Comparison of ENCODE assay signal across 10 cellular contexts in genomic region chr5:5014836-5015235, GRCh38.
A peak's percentile ranks its signal among the peaks of the same experiment; 100 is the strongest.
DNase-seq lines count a peak whose midpoint lies in the region; ATAC-seq, FAIRE-seq and TF ChIP-seq lines count a peak whose summit lies in the region.
"Had no signal": no experiment of that assay in that cellular context is flagged by ENCODE, and none has a peak within 500 bp of the region (broad histone marks: within the 10 kb centered on the region; RNA-seq: fewer than 3 reads in every experiment).

No MANE protein-coding gene starts in this region.

- ATAC-seq in left cardiac atrium = peak; percentile 38 to 78
- ATAC-seq in Right ventricle myocardium superior (ENCODE audit: poor library complexity) = no peak

- FAIRE-seq in urothelium cell line (lab: Jason Lieb, UNC) = no peak

- 37 to 38% methylated on average over 4 of the region's 4 CpGs for WGBS in testis, 2 donors

- peak; percentile 46 for DNase-seq in left cardiac atrium
- no peak for DNase-seq in Right ventricle myocardium superior
- DNase-seq in astrocyte of the hippocampus (ENCODE audit: low read depth, low spot score) = peak; percentile 95
- DNase-seq in iPS-NIHi11 (ENCODE audit: low spot score) = peak; percentile 26
- DNase-seq in urothelium cell line (ENCODE audit: low spot score) = peak; percentile 72
- no peak for DNase-seq in testis
- DNase-seq in mesenteric fat pad (ENCODE audit: low spot score) = no peak
- DNase-seq in GM19240 (ENCODE audit: insufficient read length, low spot score) = no peak
- DNase-seq: activated naive CD4-positive, alpha-beta T cell treated with Interleukin-2 at 50 U/mL for 16 hours had no signal

- no peak for TF ChIP-seq POLR2A in testis (IDR thresholded peaks at IDR 0.05)

- H3K27ac ChIP-seq in testis = no peak overlapping the region
- H3K27ac ChIP-seq: vagina had no signal

- no peaks in the 10 kb centered on the region for H3K9me3 ChIP-seq in testis
- H3K9me3 ChIP-seq: vagina had no signal

- H3K4me1 ChIP-seq in testis = no peaks in the 10 kb centered on the region

- H3K36me3 ChIP-seq in testis (ENCODE audit: low read depth, missing control alignments) = no peaks in the 10 kb centered on the region
- H3K36me3 ChIP-seq: vagina had no signal

- no peak for TF ChIP-seq CTCF in testis (IDR thresholded peaks at IDR 0.05)

- no peak overlapping the region for H3K4me3 ChIP-seq in testis
- H3K4me3 ChIP-seq: vagina had no signal

- H3K27me3 ChIP-seq in testis = no peaks in the 10 kb centered on the region
- H3K27me3 ChIP-seq: vagina had no signal

- intact Hi-C loops in left cardiac atrium (cut with DNase I) (no loop called here), Right ventricle myocardium superior (cut with DNase I) (no loop called here), testis (cut with DNase I; ENCODE audit: low total_unique reads) (no loop called here)

Comparison
In these comparisons a context has a peak if more than half of its experiments do, and no peak if none do; other contexts are left out.
1. DNase-seq: peak in left cardiac atrium (single experiment), astrocyte of the hippocampus (single experiment), iPS-NIHi11 (single experiment) and urothelium cell line (single experiment); none in Right ventricle myocardium superior (single experiment), testis (single experiment), mesenteric fat pad (single experiment) and GM19240 (single experiment).